ENCODE assay signal across 15 cellular contexts in genomic region chr16:70494777-70495176, GRCh38. TPM values are rescaled to one million over a fixed set of nuclear protein-coding genes. Genes with fewer than 3 reads are reported as not detected.
DNase-seq lines count a peak whose midpoint lies in the region; ATAC-seq and TF ChIP-seq lines count a peak whose summit lies in the region.
"Had no signal": no experiment of that assay in that cellular context is flagged by ENCODE, and none has a peak within 500 bp of the region (broad histone marks: within the 10 kb centered on the region; RNA-seq: fewer than 3 reads in every experiment).

No MANE protein-coding gene starts in this region.

- POLR2A ChIA-PET in activated CD4-positive, alpha-beta T cell treated with anti-CD3 and anti-CD28 coated beads for 36 hours (lab: Charles Lee), result interaction anchor here (0.6 kb wide), 1 partner anchor 30 kb away, joined by 3 read pairs; no protein-coding TSS in a partner anchor
- POLR2A ChIA-PET in activated naive CD8-positive, alpha-beta T cell treated with anti-CD3 and anti-CD28 coated beads, Interleukin-2, amount 10 ng/mL, durations not matched to agents 7 days and 5 days (lab: Charles Lee), result interaction anchor here (1.3 kb wide), 1 partner anchor 28 kb away, joined by 5 read pairs; the partner anchor contains the start of gene COG4

- H3K27me3 Mint-ChIP-seq in activated CD4-positive, alpha-beta T cell treated with anti-CD3 and anti-CD28 coated beads for 36 hours, result no peaks in the 10 kb centered on the region
- H3K27me3 Mint-ChIP-seq in stimulated activated naive CD8-positive, alpha-beta T cell treated with anti-CD3 and anti-CD28 coated beads, Interleukin-15, Interleukin-2, amounts not matched to agents 100 ng/mL and 50 ng/mL, for 24 hours, result no peaks in the 10 kb centered on the region
- H3K27me3 Mint-ChIP-seq in activated naive CD8-positive, alpha-beta T cell treated with anti-CD3 and anti-CD28 coated beads, Interleukin-2, amount 10 ng/mL, durations not matched to agents 7 days and 5 days, result no peaks in the 10 kb centered on the region
- H3K27me3 Mint-ChIP-seq: CD4-positive, alpha-beta memory T cell had no signal

- no peak overlapping the region for H3K4me2 ChIP-seq in mammary epithelial cell (ENCODE audit: insufficient read depth, low read depth, low read length)

- no peaks in the 10 kb centered on the region for H3K9me3 ChIP-seq in mammary epithelial cell (replicated peaks; ENCODE audit: insufficient read depth, low read length)

- no peaks in the 10 kb centered on the region for H3K9me3 Mint-ChIP-seq in activated CD4-positive, alpha-beta T cell treated with anti-CD3 and anti-CD28 coated beads for 36 hours (ENCODE audit: low read depth)
- no peaks in the 10 kb centered on the region for H3K9me3 Mint-ChIP-seq in stimulated activated naive CD8-positive, alpha-beta T cell treated with anti-CD3 and anti-CD28 coated beads, Interleukin-15, Interleukin-2, amounts not matched to agents 100 ng/mL and 50 ng/mL, for 24 hours
- no peaks in the 10 kb centered on the region for H3K9me3 Mint-ChIP-seq in activated naive CD8-positive, alpha-beta T cell treated with anti-CD3 and anti-CD28 coated beads, Interleukin-2, amount 10 ng/mL, durations not matched to agents 7 days and 5 days
- H3K9me3 Mint-ChIP-seq: CD4-positive, alpha-beta memory T cell had no signal

- no TSS peak for BruUV-seq in mammary epithelial cell (replicated peaks; lab: Mats Ljungman, UMichigan)

- no peaks in the 10 kb centered on the region for H4K20me1 ChIP-seq in mammary epithelial cell (ENCODE audit: insufficient read depth, low read length)

- peak overlapping the region; percentile 1 for H3K27ac Mint-ChIP-seq in activated CD4-positive, alpha-beta T cell treated with anti-CD3 and anti-CD28 coated beads for 36 hours
- peak overlapping the region; percentile 17 for H3K27ac Mint-ChIP-seq in stimulated activated naive CD8-positive, alpha-beta T cell treated with anti-CD3 and anti-CD28 coated beads, Interleukin-15, Interleukin-2, amounts not matched to agents 100 ng/mL and 50 ng/mL, for 24 hours
- peak overlapping the region; percentile 79 for H3K27ac Mint-ChIP-seq in activated naive CD8-positive, alpha-beta T cell treated with anti-CD3 and anti-CD28 coated beads, Interleukin-2, amount 10 ng/mL, durations not matched to agents 7 days and 5 days

- ATAC-seq in activated CD4-positive, alpha-beta T cell treated with anti-CD3 and anti-CD28 coated beads for 36 hours, result no peak
- no peak for ATAC-seq in stimulated activated naive CD8-positive, alpha-beta T cell treated with anti-CD3 and anti-CD28 coated beads, Interleukin-15, Interleukin-2, amounts not matched to agents 100 U/mL and 50 U/mL, for 24 hours
- peak; percentile 58 for ATAC-seq in activated naive CD8-positive, alpha-beta T cell treated with anti-CD3 and anti-CD28 coated beads, Interleukin-2, amount 10 ng/mL, durations not matched to agents 7 days and 5 days (ENCODE audit: low read depth)
- no peak for ATAC-seq in HG02588 (IDR thresholded peaks at IDR 0.05; ENCODE audit: unreplicated experiment)
- ATAC-seq: HepG2 had no signal

- WGBS in mammary epithelial cell (ENCODE audit: low coverage, missing lambda C conversion rate), result 96% methylated on average over 2 of the region's 2 CpGs

- no peak overlapping the region for H3K27ac ChIP-seq in mammary epithelial cell (ENCODE audit: insufficient read depth, low read depth, low read length)

- H3K4me1 Mint-ChIP-seq in activated CD4-positive, alpha-beta T cell treated with anti-CD3 and anti-CD28 coated beads for 36 hours, result peaks cover 20% of the 10 kb centered on the region
- peaks cover 17% of the 10 kb centered on the region for H3K4me1 Mint-ChIP-seq in stimulated activated naive CD8-positive, alpha-beta T cell treated with anti-CD3 and anti-CD28 coated beads, Interleukin-15, Interleukin-2, amounts not matched to agents 100 ng/mL and 50 ng/mL, for 24 hours (ENCODE audit: low read depth)
- peaks cover 15% of the 10 kb centered on the region for H3K4me1 Mint-ChIP-seq in activated naive CD8-positive, alpha-beta T cell treated with anti-CD3 and anti-CD28 coated beads, Interleukin-2, amount 10 ng/mL, durations not matched to agents 7 days and 5 days

- no peak overlapping the region for H3K4me3 Mint-ChIP-seq in activated CD4-positive, alpha-beta T cell treated with anti-CD3 and anti-CD28 coated beads for 36 hours
- no peak overlapping the region for H3K4me3 Mint-ChIP-seq in stimulated activated naive CD8-positive, alpha-beta T cell treated with anti-CD3 and anti-CD28 coated beads, Interleukin-15, Interleukin-2, amounts not matched to agents 100 ng/mL and 50 ng/mL, for 24 hours
- H3K4me3 Mint-ChIP-seq in activated naive CD8-positive, alpha-beta T cell treated with anti-CD3 and anti-CD28 coated beads, Interleukin-2, amount 10 ng/mL, durations not matched to agents 7 days and 5 days, result peak overlapping the region; percentile 33
- H3K4me3 Mint-ChIP-seq: CD4-positive, alpha-beta memory T cell had no signal

- dilution Hi-C loops in mammary epithelial cell (cut with HindIII; ENCODE audit: low sequenced_read_pairs), result loop anchor here (5.0 kb wide), 1 partner anchor 82 kb away; no protein-coding TSS in a partner anchor

- no peak overlapping the region for H3K4me3 ChIP-seq in mammary epithelial cell (replicated peaks in 1 of 3; ENCODE audit: insufficient read depth in 1 of 3, low read depth in 2 of 3, low read length in 3 of 3)

- peaks cover 34% of the 10 kb centered on the region for H3K36me3 Mint-ChIP-seq in activated CD4-positive, alpha-beta T cell treated with anti-CD3 and anti-CD28 coated beads for 36 hours (ENCODE audit: low read depth)
- H3K36me3 Mint-ChIP-seq in stimulated activated naive CD8-positive, alpha-beta T cell treated with anti-CD3 and anti-CD28 coated beads, Interleukin-15, Interleukin-2, amounts not matched to agents 100 ng/mL and 50 ng/mL, for 24 hours (ENCODE audit: low read depth), result peaks cover 43% of the 10 kb centered on the region
- H3K36me3 Mint-ChIP-seq in activated naive CD8-positive, alpha-beta T cell treated with anti-CD3 and anti-CD28 coated beads, Interleukin-2, amount 10 ng/mL, durations not matched to agents 7 days and 5 days, result peaks cover 40% of the 10 kb centered on the region

- no peaks in the 10 kb centered on the region for H3K4me1 ChIP-seq in mammary epithelial cell (ENCODE audit: insufficient read depth, low read length)

- H2AFZ ChIP-seq in mammary epithelial cell (ENCODE audit: low read depth, low read length), result no peak overlapping the region

- no peak for DNase-seq in activated CD4-positive, alpha-beta T cell treated with anti-CD3 and anti-CD28 coated beads for 36 hours
- no peak for DNase-seq in activated CD4-positive, alpha-beta T cell treated with anti-CD3 and anti-CD28 coated beads, Interleukin-2, amount 50 U/mL, for 4 hours
- no peak for DNase-seq in stimulated activated naive CD8-positive, alpha-beta T cell treated with anti-CD3 and anti-CD28 coated beads, Interleukin-15, Interleukin-2, amounts not matched to agents 100 U/mL and 50 U/mL, for 24 hours
- no peak for DNase-seq in activated naive CD8-positive, alpha-beta T cell treated with anti-CD3 and anti-CD28 coated beads, Interleukin-2, amount 10 ng/mL, durations not matched to agents 7 days and 5 days
- DNase-seq in NOMO-1 (lab: John Stamatoyannopoulos, UW; ENCODE audit: unreplicated experiment in 2 of 2) (no peak), mammary epithelial cell (no peak)
- DNase-seq: CD4-positive, alpha-beta memory T cell; KG1; NCI-H1092; NCI-H146; NCI-H2081 treated with DMSO at 0.1 percent for 48 hours; NCI-H510A had no signal

- intact Hi-C loops in activated CD4-positive, alpha-beta T cell treated with anti-CD3 and anti-CD28 coated beads for 36 hours (cut with DNase I, micrococcal nuclease), result no loop called here
- intact Hi-C loops in mammary epithelial cell (cut with micrococcal nuclease), result no loop called here

- in situ Hi-C loops in mammary epithelial cell (cut with MboI; ENCODE audit: low sequenced_read_pairs in 2 of 2), result no loop called here

- H3K36me3 ChIP-seq in mammary epithelial cell (ENCODE audit: insufficient read depth, low read length), result peaks cover 4% of the 10 kb centered on the region

- no peak overlapping the region for H3K9ac ChIP-seq in mammary epithelial cell (ENCODE audit: insufficient read depth, low read length)

- no peaks in the 10 kb centered on the region for H3K79me2 ChIP-seq in mammary epithelial cell (ENCODE audit: insufficient read depth, low read length)

- no peaks in the 10 kb centered on the region for H3K27me3 ChIP-seq in mammary epithelial cell (ENCODE audit: insufficient read depth, low read length)

- CTCF ChIA-PET in activated CD4-positive, alpha-beta T cell treated with anti-CD3 and anti-CD28 coated beads for 36 hours (lab: Charles Lee), result interaction anchor here (0.7 to 1.3 kb wide), 6 partner anchors 10 to 158 kb away, joined by 3 to 5 read pairs (median 3); no protein-coding TSS in a partner anchor
- CTCF ChIA-PET in mammary epithelial cell (lab: Charles Lee; ENCODE audit: low non-redundant PET), result no interaction called here

- no peak for TF ChIP-seq CTCF in mammary epithelial cell (conservative IDR thresholded peaks at IDR 0.05 in 1 of 2, IDR thresholded peaks at IDR 0.05 in 1 of 2; ENCODE audit: extremely low read depth in 1 of 2, insufficient read depth in 1 of 2, low read depth in 1 of 2, low read length in 2 of 2)

RNA-seq across cellular contexts. Expression of gene COG4, which starts 28.6 kb away (rescaled TPM):
- total RNA-seq in activated CD4-positive, alpha-beta T cell treated with anti-CD3 and anti-CD28 coated beads for 36 hours, result 10 to 100 TPM; 33.5 to 37.6 TPM
- 10 to 100 TPM; 73.8 to 75.3 TPM for total RNA-seq in activated naive CD8-positive, alpha-beta T cell treated with anti-CD3 and anti-CD28 coated beads, Interleukin-2, amount 10 ng/mL, durations not matched to agents 7 days and 5 days
- 10 to 100 TPM; 42.7 to 52.0 TPM for total RNA-seq in mammary epithelial cell
- polyA plus RNA-seq in mammary epithelial cell, result 35.7 TPM
- polyA minus RNA-seq in mammary epithelial cell, result 39.0 TPM

RNA-seq across cellular contexts. Expression of gene SF3B3, which starts 28.8 kb away (rescaled TPM):
- total RNA-seq in activated CD4-positive, alpha-beta T cell treated with anti-CD3 and anti-CD28 coated beads for 36 hours, result 100 to 1,000 TPM; 533 to 545 TPM
- 100 to 1,000 TPM; 303 to 331 TPM for total RNA-seq in activated naive CD8-positive, alpha-beta T cell treated with anti-CD3 and anti-CD28 coated beads, Interleukin-2, amount 10 ng/mL, durations not matched to agents 7 days and 5 days
- 100 to 1,000 TPM; 147 to 305 TPM for total RNA-seq in mammary epithelial cell
- polyA plus RNA-seq in mammary epithelial cell, result 107 TPM
- polyA minus RNA-seq in mammary epithelial cell, result 517 TPM

RNA-seq across cellular contexts. Expression of gene FCSK, which starts 40.4 kb away (rescaled TPM):
- 10 to 100 TPM; 10.3 to 13.4 TPM for total RNA-seq in activated CD4-positive, alpha-beta T cell treated with anti-CD3 and anti-CD28 coated beads for 36 hours
- 10 to 100 TPM; 24.3 to 26.0 TPM for total RNA-seq in activated naive CD8-positive, alpha-beta T cell treated with anti-CD3 and anti-CD28 coated beads, Interleukin-2, amount 10 ng/mL, durations not matched to agents 7 days and 5 days
- total RNA-seq in mammary epithelial cell, result 10 to 100 TPM; 12.2 to 12.7 TPM
- 8.0 TPM for polyA plus RNA-seq in mammary epithelial cell
- 6.9 TPM for polyA minus RNA-seq in mammary epithelial cell

RNA-seq across cellular contexts. Expression of gene ST3GAL2, which starts 55.9 kb away (rescaled TPM):
- 10 to 100 TPM; 14.8 to 16.6 TPM for total RNA-seq in activated CD4-positive, alpha-beta T cell treated with anti-CD3 and anti-CD28 coated beads for 36 hours
- 10 to 100 TPM; 31.9 to 38.6 TPM for total RNA-seq in activated naive CD8-positive, alpha-beta T cell treated with anti-CD3 and anti-CD28 coated beads, Interleukin-2, amount 10 ng/mL, durations not matched to agents 7 days and 5 days
- 10 to 100 TPM; 14.0 to 14.5 TPM for total RNA-seq in mammary epithelial cell
- 7.9 TPM for polyA plus RNA-seq in mammary epithelial cell
- 48.9 TPM for polyA minus RNA-seq in mammary epithelial cell

Comparison
In these comparisons a context has a peak if more than half of its experiments do, and no peak if none do; other contexts are left out.
1. H3K27ac Mint-ChIP-seq: peak in every context shown above with its lines; median percentile 79 in activated naive CD8-positive, alpha-beta T cell treated with anti-CD3 and anti-CD28 coated beads, Interleukin-2, amount 10 ng/mL, durations not matched to agents 7 days and 5 days; 17 in stimulated activated naive CD8-positive, alpha-beta T cell treated with anti-CD3 and anti-CD28 coated beads, Interleukin-15, Interleukin-2, amounts not matched to agents 100 ng/mL and 50 ng/mL, for 24 hours; 1 in activated CD4-positive, alpha-beta T cell treated with anti-CD3 and anti-CD28 coated beads for 36 hours.